In genomic region chr3:134666052-134666451, GRCh38 we compare ENCODE assay signal across 34 cellular contexts. TPM values are rescaled to one million over a fixed set of nuclear protein-coding genes. Genes with fewer than 3 reads are reported as not detected.
"Had no signal": no experiment of that assay in that cellular context is flagged by ENCODE, and none has a peak within 500 bp of the region (broad histone marks: within the 10 kb centered on the region; RNA-seq: fewer than 3 reads in every experiment).

No MANE protein-coding gene starts in this region.

- H3K27me3 ChIP-seq: adrenal gland, body of pancreas, esophagus squamous epithelium, gastrocnemius medialis, heart left ventricle had no signal

- ATAC-seq: activated CD4-positive, alpha-beta T cell treated with anti-CD3 and anti-CD28 coated beads for 36 hours; activated CD8-positive, alpha-beta memory T cell treated with anti-CD3 and anti-CD28 coated beads, Interleukin-2, amount 10 ng/mL, durations not matched to agents 7 days and 5 days; activated CD8-positive, alpha-beta T cell treated with anti-CD3 and anti-CD28 coated beads, Interleukin-2, amount 10 ng/mL, durations not matched to agents 7 days and 5 days; activated naive CD8-positive, alpha-beta T cell treated with anti-CD3 and anti-CD28 coated beads, Interleukin-2, amount 50 U/mL, for 24 hours; body of pancreas had no signal

- DNase-seq: activated CD4-positive, alpha-beta memory T cell treated with anti-CD3 and anti-CD28 coated beads for 36 hours; activated CD4-positive, alpha-beta T cell treated with anti-CD3 and anti-CD28 coated beads for 36 hours; activated CD4-positive, alpha-beta T cell treated with anti-CD3 and anti-CD28 coated beads, Interleukin-2, amount 10 ng/mL, durations not matched to agents 24 days and 14 days; activated CD4-positive, CD25-positive, alpha-beta regulatory T cell; activated CD4-positive, CD25-positive, alpha-beta regulatory T cell treated with anti-CD3 and anti-CD28 coated beads, Interleukin-2, amount 50 U/mL, for 72 hours; activated CD8-positive, alpha-beta memory T cell treated with anti-CD3 and anti-CD28 coated beads, Interleukin-2, amount 10 ng/mL, durations not matched to agents 7 days and 5 days; activated CD8-positive, alpha-beta memory T cell treated with anti-CD3 and anti-CD28 coated beads, Interleukin-2, amount 50 U/mL, for 4 hours; activated CD8-positive, alpha-beta T cell treated with anti-CD3 and anti-CD28 coated beads, Interleukin-2, amount 10 ng/mL, durations not matched to agents 7 days and 5 days; activated gamma-delta T cell treated with Interleukin-2 at 50 U/mL for 16 hours; activated naive CD4-positive, alpha-beta T cell treated with Interleukin-2 at 50 U/mL for 16 hours; activated naive CD8-positive, alpha-beta T cell treated with anti-CD3 and anti-CD28 coated beads for 36 hours; activated naive CD8-positive, alpha-beta T cell treated with anti-CD3 and anti-CD28 coated beads, Interleukin-2, amount 50 U/mL, for 24 hours; activated T-cell treated with anti-CD3 and anti-CD28 coated beads, Interleukin-2, amount 50 U/mL, for 1 hour; activated T-cell treated with anti-CD3 and anti-CD28 coated beads, Interleukin-2, amount 50 U/mL, for 48 hours; amygdala; body of pancreas; cortex of kidney; dermis blood vessel endothelial cell; effector CD8-positive, alpha-beta T cell; esophagus squamous epithelium; glutamatergic neuron; T-helper 2 cell had no signal

- H3K4me1 ChIP-seq: adrenal gland, body of pancreas, esophagus squamous epithelium had no signal

- H3K9me3 Mint-ChIP-seq: activated CD4-positive, alpha-beta memory T cell treated with anti-CD3 and anti-CD28 coated beads for 36 hours; activated CD4-positive, alpha-beta T cell treated with anti-CD3 and anti-CD28 coated beads, Interleukin-2, amount 10 ng/mL, durations not matched to agents 24 days and 14 days; activated naive CD4-positive, alpha-beta T cell treated with anti-CD3 and anti-CD28 coated beads, Interleukin-2, amount 50 U/mL, for 24 hours; activated T-helper 1 cell treated with anti-CD3 and anti-CD28 coated beads, Interleukin-12 subunit alpha, Interleukin-12 subunit beta, Interleukin-2, Interleukin-4 antibody, amounts not matched to agents 30 ng/mL and 10 ng/mL and 1 ng/mL, durations not matched to agents 14 hours and 24 hours and 36 hours; activated T-helper 2 cell treated with anti-CD3 and anti-CD28 coated beads, Interferon-gamma antibody, Interleukin-2, Interleukin-4, amounts not matched to agents 10 μg/mL and 5 μg/mL and 100 μg/mL, durations not matched to agents 14 hours and 24 hours and 36 hours had no signal

- H3K27me3 Mint-ChIP-seq: activated CD8-positive, alpha-beta memory T cell treated with anti-CD3 and anti-CD28 coated beads, Interleukin-2, amount 10 ng/mL, durations not matched to agents 7 days and 5 days; activated naive CD8-positive, alpha-beta T cell treated with anti-CD3 and anti-CD28 coated beads for 36 hours; activated naive CD8-positive, alpha-beta T cell treated with anti-CD3 and anti-CD28 coated beads, Interleukin-2, amount 50 U/mL, for 24 hours had no signal

- H3K4me1 Mint-ChIP-seq: activated CD4-positive, alpha-beta T cell treated with anti-CD3 and anti-CD28 coated beads for 36 hours; activated CD4-positive, alpha-beta T cell treated with anti-CD3 and anti-CD28 coated beads, Interleukin-2, amount 10 ng/mL, durations not matched to agents 24 days and 14 days; activated CD8-positive, alpha-beta memory T cell treated with anti-CD3 and anti-CD28 coated beads, Interleukin-2, amount 10 ng/mL, durations not matched to agents 7 days and 5 days; activated naive CD4-positive, alpha-beta T cell treated with anti-CD3 and anti-CD28 coated beads, Interleukin-2, amount 50 U/mL, for 24 hours; activated naive CD8-positive, alpha-beta T cell treated with anti-CD3 and anti-CD28 coated beads for 36 hours; activated naive CD8-positive, alpha-beta T cell treated with anti-CD3 and anti-CD28 coated beads, Interleukin-2, amount 50 U/mL, for 24 hours; central memory CD8-positive, alpha-beta T cell had no signal

- H3K36me3 ChIP-seq: adrenal gland, esophagus squamous epithelium, gastrocnemius medialis, heart left ventricle had no signal

- H3K9me3 ChIP-seq: adrenal gland, body of pancreas, esophagus squamous epithelium, gastrocnemius medialis, heart left ventricle had no signal

- H3K27ac Mint-ChIP-seq: activated CD4-positive, alpha-beta memory T cell treated with anti-CD3 and anti-CD28 coated beads for 36 hours; activated CD4-positive, alpha-beta T cell treated with anti-CD3 and anti-CD28 coated beads for 36 hours; activated CD4-positive, alpha-beta T cell treated with anti-CD3 and anti-CD28 coated beads, Interleukin-2, amount 10 ng/mL, durations not matched to agents 24 days and 14 days; activated CD8-positive, alpha-beta memory T cell treated with anti-CD3 and anti-CD28 coated beads, Interleukin-2, amount 10 ng/mL, durations not matched to agents 7 days and 5 days; activated CD8-positive, alpha-beta T cell treated with anti-CD3 and anti-CD28 coated beads, Interleukin-2, amount 10 ng/mL, durations not matched to agents 7 days and 5 days; activated naive CD4-positive, alpha-beta T cell treated with anti-CD3 and anti-CD28 coated beads, Interleukin-2, amount 50 U/mL, for 24 hours; activated naive CD8-positive, alpha-beta T cell treated with anti-CD3 and anti-CD28 coated beads for 36 hours; activated naive CD8-positive, alpha-beta T cell treated with anti-CD3 and anti-CD28 coated beads, Interleukin-2, amount 50 U/mL, for 24 hours; activated T-helper 1 cell treated with anti-CD3 and anti-CD28 coated beads, Interleukin-12 subunit alpha, Interleukin-12 subunit beta, Interleukin-2, Interleukin-4 antibody, amounts not matched to agents 30 ng/mL and 10 ng/mL and 1 ng/mL, durations not matched to agents 14 hours and 24 hours and 36 hours; activated T-helper 2 cell treated with anti-CD3 and anti-CD28 coated beads, Interferon-gamma antibody, Interleukin-2, Interleukin-4, amounts not matched to agents 10 μg/mL and 5 μg/mL and 100 μg/mL, durations not matched to agents 14 hours and 24 hours and 36 hours had no signal

- H3K4me3 Mint-ChIP-seq: activated CD4-positive, alpha-beta memory T cell treated with anti-CD3 and anti-CD28 coated beads for 36 hours; activated CD4-positive, alpha-beta T cell treated with anti-CD3 and anti-CD28 coated beads for 36 hours; activated CD4-positive, alpha-beta T cell treated with anti-CD3 and anti-CD28 coated beads, Interleukin-2, amount 10 ng/mL, durations not matched to agents 24 days and 14 days; activated CD8-positive, alpha-beta memory T cell treated with anti-CD3 and anti-CD28 coated beads, Interleukin-2, amount 10 ng/mL, durations not matched to agents 7 days and 5 days; activated CD8-positive, alpha-beta T cell treated with anti-CD3 and anti-CD28 coated beads, Interleukin-2, amount 10 ng/mL, durations not matched to agents 7 days and 5 days; activated naive CD4-positive, alpha-beta T cell treated with anti-CD3 and anti-CD28 coated beads, Interleukin-2, amount 50 U/mL, for 24 hours; activated naive CD8-positive, alpha-beta T cell treated with anti-CD3 and anti-CD28 coated beads for 36 hours; activated naive CD8-positive, alpha-beta T cell treated with anti-CD3 and anti-CD28 coated beads, Interleukin-2, amount 50 U/mL, for 24 hours; activated T-helper 1 cell treated with anti-CD3 and anti-CD28 coated beads, Interleukin-12 subunit alpha, Interleukin-12 subunit beta, Interleukin-2, Interleukin-4 antibody, amounts not matched to agents 30 ng/mL and 10 ng/mL and 1 ng/mL, durations not matched to agents 14 hours and 24 hours and 36 hours; central memory CD8-positive, alpha-beta T cell had no signal

- H3K4me3 ChIP-seq: adrenal gland, body of pancreas, esophagus squamous epithelium, gastrocnemius medialis, heart left ventricle had no signal

- H3K27ac ChIP-seq: adrenal gland, body of pancreas, epithelial cell of prostate, esophagus squamous epithelium, gastrocnemius medialis had no signal

- H3K36me3 Mint-ChIP-seq: activated CD4-positive, alpha-beta memory T cell treated with anti-CD3 and anti-CD28 coated beads for 36 hours; activated CD8-positive, alpha-beta memory T cell treated with anti-CD3 and anti-CD28 coated beads, Interleukin-2, amount 10 ng/mL, durations not matched to agents 7 days and 5 days; activated naive CD4-positive, alpha-beta T cell treated with anti-CD3 and anti-CD28 coated beads, Interleukin-2, amount 50 U/mL, for 24 hours; activated naive CD8-positive, alpha-beta T cell treated with anti-CD3 and anti-CD28 coated beads for 36 hours had no signal

RNA-seq across cellular contexts. Expression of gene KY, which starts 15.2 kb away (rescaled TPM):
- total RNA-seq: activated CD4-positive, alpha-beta memory T cell treated with anti-CD3 and anti-CD28 coated beads for 36 hours; activated CD4-positive, alpha-beta T cell treated with anti-CD3 and anti-CD28 coated beads for 36 hours; activated CD4-positive, alpha-beta T cell treated with anti-CD3 and anti-CD28 coated beads, Interleukin-2, amount 10 ng/mL, durations not matched to agents 24 days and 14 days; activated CD8-positive, alpha-beta memory T cell treated with anti-CD3 and anti-CD28 coated beads for 36 hours; activated CD8-positive, alpha-beta memory T cell treated with anti-CD3 and anti-CD28 coated beads, Interleukin-2, amount 10 ng/mL, durations not matched to agents 7 days and 5 days; activated CD8-positive, alpha-beta T cell treated with anti-CD3 and anti-CD28 coated beads, Interleukin-2, amount 10 ng/mL, durations not matched to agents 7 days and 5 days; activated naive CD8-positive, alpha-beta T cell treated with anti-CD3 and anti-CD28 coated beads for 36 hours; activated T-helper 1 cell treated with anti-CD3 and anti-CD28 coated beads, Interleukin-12 subunit alpha, Interleukin-12 subunit beta, Interleukin-2, Interleukin-4 antibody, amounts not matched to agents 30 ng/mL and 10 ng/mL and 1 ng/mL, durations not matched to agents 14 hours and 24 hours and 36 hours; activated T-helper 2 cell treated with anti-CD3 and anti-CD28 coated beads, Interferon-gamma antibody, Interleukin-2, Interleukin-4, amounts not matched to agents 10 μg/mL and 5 μg/mL and 100 μg/mL, durations not matched to agents 14 hours and 24 hours and 36 hours; bronchial epithelial cell; dermis blood vessel endothelial cell; endothelial cell of umbilical vein; T-helper 1 cell treated with Interleukin-12 subunit alpha and Interleukin-12 subunit beta and Interleukin-4 antibody, amounts not matched to agents 30 ng/mL and 1 ng/mL, for 36 hours had no signal
- polyA plus RNA-seq: endothelial cell of umbilical vein had no signal
